ENCODE assay signal across 11 cellular contexts in genomic region chr7:55099086-55099831, GRCh38.
DNase-seq lines count a peak whose midpoint lies in the region; ATAC-seq and TF ChIP-seq lines count a peak whose summit lies in the region.
"Had no signal": no experiment of that assay in that cellular context is flagged by ENCODE, and none has a peak within 500 bp of the region (broad histone marks: within the 10 kb centered on the region; RNA-seq: fewer than 3 reads in every experiment).

No MANE protein-coding gene starts in this region.

- H3K9me3 ChIP-seq in PC-9 (ENCODE audit: insufficient read depth, low read depth), result no peaks in the 10 kb centered on the region
- H3K9me3 ChIP-seq in esophagus muscularis mucosa, result no peaks in the 10 kb centered on the region
- no peaks in the 10 kb centered on the region for H3K9me3 ChIP-seq in tibial nerve

- H3K4me3 ChIP-seq in PC-9 (no peak overlapping the region), esophagus muscularis mucosa (peak overlapping the region in 1 of 4 donors; percentile 1), tibial nerve (no peak overlapping the region)

- H3F3A ChIP-seq in PC-9 (ENCODE audit: insufficient read depth, low read depth), result peaks cover 54% of the 10 kb centered on the region; the same call in 1 of the 2 replicates

- peaks cover 42% of the 10 kb centered on the region for H3K4me1 Mint-ChIP-seq in mesothelial cell of epicardium
- H3K4me1 Mint-ChIP-seq: naive thymus-derived CD4-positive, alpha-beta T cell had no signal

- TF ChIP-seq EP300 in esophagus muscularis mucosa (IDR thresholded peaks at IDR 0.05), result no peak
- peak in 1 of 2 donors; percentile 81 for TF ChIP-seq EP300 in tibial nerve (IDR thresholded peaks at IDR 0.05)

- H3K36me3 ChIP-seq in PC-9 (ENCODE audit: low read depth) (peaks cover 38% of the 10 kb centered on the region), esophagus muscularis mucosa (no peaks in the 10 kb centered on the region), tibial nerve (no peaks in the 10 kb centered on the region)

- POLR2A ChIA-PET in PC-9 (lab: Charles Lee; ENCODE audit: unreplicated experiment), result no interaction called here

- H3K4me1 ChIP-seq in PC-9 (replicated peaks; ENCODE audit: insufficient read depth), result no peaks in the 10 kb centered on the region
- peaks cover 30 to 86% (median 76%) of the 10 kb centered on the region in 4 donors for H3K4me1 ChIP-seq in esophagus muscularis mucosa
- H3K4me1 ChIP-seq in tibial nerve, result peaks cover 0 to 74% (median 4%) of the 10 kb centered on the region in 4 donors

- TF ChIP-seq POLR2A in esophagus muscularis mucosa (IDR thresholded peaks at IDR 0.05; ENCODE audit: low read depth) (no peak), tibial nerve (IDR thresholded peaks at IDR 0.05) (no peak)

- H3K27ac ChIP-seq in PC-9, result peak overlapping the region; percentile 7; the same call in 1 of the 2 replicates
- peak overlapping the region; percentile 69 to 80 (median 76) for H3K27ac ChIP-seq in esophagus muscularis mucosa (replicated peaks in 1 of 4)
- peak overlapping the region; percentile 58 to 83 (median 60) for H3K27ac ChIP-seq in tibial nerve

- CTCF ChIA-PET in PC-9 (lab: Charles Lee), result no interaction called here

- no peak overlapping the region for H2AFZ ChIP-seq in PC-9

- no peaks in the 10 kb centered on the region for H3K9me2 ChIP-seq in PC-9 (ENCODE audit: insufficient read depth)

- 61% methylated on average over 9 of the region's 9 CpGs for WGBS in esophagus muscularis mucosa
- 53 to 55% methylated on average over 9 of the region's 9 CpGs for WGBS in tibial nerve, 2 donors

- no TSS peak for BruUV-seq in PC-9 (replicated peaks; lab: Mats Ljungman, UMichigan)

- DNase-seq in PC-9, result no peak
- DNase-seq in esophagus muscularis mucosa (ENCODE audit: extremely low spot score), result no peak
- no peak for DNase-seq in mesothelial cell of epicardium (ENCODE audit: low spot score in 2 of 2, unreplicated experiment in 2 of 2)
- peak; percentile 28 to 55 for DNase-seq in tibial nerve (ENCODE audit: low spot score in 2 of 2)
- DNase-seq in H4 (ENCODE audit: low spot score), result no peak
- DNase-seq in NCI-H510A (lab: John Stamatoyannopoulos, UW), result no peak
- DNase-seq: activated CD4-positive, alpha-beta T cell treated with anti-CD3 and anti-CD28 coated beads for 4 hours; naive thymus-derived CD4-positive, alpha-beta T cell; stimulated activated CD4-positive, alpha-beta T cell treated with anti-CD3 and anti-CD28 coated beads, Interleukin-4, amount 100 ng/mL, for 4 hours had no signal

- H4K20me1 ChIP-seq in PC-9 (ENCODE audit: insufficient read depth), result peaks cover 66% of the 10 kb centered on the region

- no peak for ATAC-seq in activated CD4-positive, CD25-positive, alpha-beta regulatory T cell treated with anti-CD3 and anti-CD28 coated beads, Interleukin-2, amount 50 U/mL, for 24 hours
- no peak for ATAC-seq in HG03460 (IDR thresholded peaks at IDR 0.05; ENCODE audit: unreplicated experiment)
- ATAC-seq: naive thymus-derived CD4-positive, alpha-beta T cell had no signal

- H3K9me3 Mint-ChIP-seq in mesothelial cell of epicardium, result no peaks in the 10 kb centered on the region
- H3K9me3 Mint-ChIP-seq: naive thymus-derived CD4-positive, alpha-beta T cell had no signal

- no peaks in the 10 kb centered on the region for H3K36me3 Mint-ChIP-seq in mesothelial cell of epicardium
- H3K36me3 Mint-ChIP-seq: naive thymus-derived CD4-positive, alpha-beta T cell had no signal

- intact Hi-C loops in PC-9 (cut with micrococcal nuclease; ENCODE audit: unreplicated experiment), result no loop called here
- intact Hi-C loops in esophagus muscularis mucosa (cut with DNase I), result no loop called here

- H3K4me3 Mint-ChIP-seq in mesothelial cell of epicardium, result no peak overlapping the region
- H3K4me3 Mint-ChIP-seq: naive thymus-derived CD4-positive, alpha-beta T cell had no signal

- peaks cover 100% of the 10 kb centered on the region for H3K79me2 ChIP-seq in PC-9 (ENCODE audit: low read depth)

- H3K27me3 Mint-ChIP-seq in mesothelial cell of epicardium (ENCODE audit: low read depth), result no peaks in the 10 kb centered on the region

- peak overlapping the region; percentile 6 for H3K27ac Mint-ChIP-seq in mesothelial cell of epicardium
- H3K27ac Mint-ChIP-seq: naive thymus-derived CD4-positive, alpha-beta T cell had no signal

- no peaks in the 10 kb centered on the region for H3K27me3 ChIP-seq in PC-9 (ENCODE audit: insufficient read depth, low read depth)
- no peaks in the 10 kb centered on the region for H3K27me3 ChIP-seq in esophagus muscularis mucosa
- H3K27me3 ChIP-seq in tibial nerve, result peaks cover 0 to 3% of the 10 kb centered on the region in 2 donors

- H3K4me2 ChIP-seq in PC-9, result no peak overlapping the region

- TF ChIP-seq CTCF in PC-9 (conservative IDR thresholded peaks at IDR 0.05) (no peak), esophagus muscularis mucosa (IDR thresholded peaks at IDR 0.05) (no peak), mesothelial cell of epicardium (IDR thresholded peaks at IDR 0.05; ENCODE audit: unreplicated experiment) (no peak), tibial nerve (IDR thresholded peaks at IDR 0.05) (no peak)

Comparison
In these comparisons a context has a peak if more than half of its experiments do, and no peak if none do; other contexts are left out.
1. DNase-seq: peak in tibial nerve (2 of 2); none in PC-9 (0 of 2), esophagus muscularis mucosa (single experiment), mesothelial cell of epicardium (0 of 2), H4 (single experiment) and NCI-H510A (single experiment).
2. H3K27ac ChIP-seq: peak in every context shown above with its lines; median percentile 76 in esophagus muscularis mucosa; 60 in tibial nerve; 7 in PC-9.